ENCODE assay signal across 13 cellular contexts in the genomic region with DNA sequence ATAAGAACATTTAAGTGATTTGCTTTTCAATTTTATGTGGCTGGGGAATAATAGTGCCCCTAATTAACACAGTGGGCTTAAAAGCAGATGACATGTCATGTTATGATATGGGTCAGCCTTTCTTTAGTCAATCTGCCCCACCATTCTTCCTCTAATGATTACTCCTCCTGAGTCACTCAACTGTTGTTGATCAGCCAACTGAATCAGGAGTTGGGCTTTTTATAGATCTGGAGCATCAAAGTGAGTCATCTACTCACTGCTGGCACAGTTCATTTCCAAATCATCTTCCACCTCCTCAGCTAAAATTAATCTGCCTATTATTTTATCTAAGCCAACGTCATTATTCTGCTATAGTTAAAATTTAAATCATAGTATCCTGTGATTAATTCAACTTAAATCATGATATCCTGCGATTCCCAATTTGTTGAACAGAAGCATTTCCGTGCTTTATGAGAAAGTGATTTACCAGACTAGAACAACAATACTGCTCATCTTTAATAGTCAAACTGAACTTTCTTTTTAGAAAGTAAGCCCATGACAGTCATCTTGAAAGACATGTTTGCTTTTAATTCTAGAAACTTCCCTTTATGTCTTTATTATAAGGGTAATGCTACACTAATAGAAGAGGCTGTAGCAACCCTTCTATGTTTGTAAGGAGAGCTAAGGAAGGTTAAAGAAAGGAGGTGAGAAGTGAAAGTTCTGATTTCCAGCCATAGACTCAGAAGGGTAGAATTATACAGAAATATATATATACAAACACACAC.
DNase-seq lines count a peak whose midpoint lies in the region; ATAC-seq and TF ChIP-seq lines count a peak whose summit lies in the region.
"Had no signal": no experiment of that assay in that cellular context is flagged by ENCODE, and none has a peak within 500 bp of the region (broad histone marks: within the 10 kb centered on the region; RNA-seq: fewer than 3 reads in every experiment).

No MANE protein-coding gene starts in this region.

- no peak for TF ChIP-seq CTCF in A673 (conservative IDR thresholded peaks at IDR 0.05; ENCODE audit: low read depth, low read length)

- intact Hi-C loops in A673 (cut with micrococcal nuclease; ENCODE audit: unreplicated experiment): no loop called here

- H3K4me3 ChIP-seq in A673 (ENCODE audit: low read depth, low read length, poor library complexity, severe bottlenecking): no peak overlapping the region
- H3K4me3 ChIP-seq: ovary, thyroid gland had no signal

- no peaks in the 10 kb centered on the region for H3K4me1 ChIP-seq in A673 (ENCODE audit: insufficient read depth, low read length, poor library complexity, severe bottlenecking)
- H3K4me1 ChIP-seq: thyroid gland had no signal

- peak; percentile 58 for ATAC-seq in GM19395 (IDR thresholded peaks at IDR 0.05; ENCODE audit: unreplicated experiment)

- H3K9me3 ChIP-seq in A673 (ENCODE audit: low read depth, low read length, poor library complexity, severe bottlenecking): peaks cover 4% of the 10 kb centered on the region
- H3K9me3 ChIP-seq: BE2C, ovary, thyroid gland had no signal

- H3K36me3 ChIP-seq in A673 (ENCODE audit: insufficient read depth, low read length, poor library complexity, severe bottlenecking): no peaks in the 10 kb centered on the region
- H3K36me3 ChIP-seq: BE2C, ovary, thyroid gland had no signal

- no peak overlapping the region for H3K27ac ChIP-seq in A673 (ENCODE audit: low read depth, low read length, poor library complexity, severe bottlenecking)
- H3K27ac ChIP-seq: ovary, thyroid gland had no signal

- POLR2A ChIA-PET in A673 (lab: Charles Lee; ENCODE audit: low non-redundant PET): no interaction called here

- in situ Hi-C loops in KBM-7 (cut with MboI; ENCODE audit: low pct_unique_long_range_greater_than_20kb, low sequenced_read_pairs): no loop called here

- no TSS peak for BruUV-seq in A673 (replicated peaks; lab: Mats Ljungman, UMichigan)

- no peaks in the 10 kb centered on the region for H3K27me3 ChIP-seq in A673 (replicated peaks; ENCODE audit: insufficient read depth, low read depth, low read length, poor library complexity)
- H3K27me3 ChIP-seq: BE2C, ovary, thyroid gland had no signal

- CTCF ChIA-PET in A673 (lab: Charles Lee): no interaction called here

- peak; percentile 7 for DNase-seq in A673 (ENCODE audit: low spot score)
- DNase-seq in RKO (ENCODE audit: low spot score): peak; percentile 13
- DNase-seq in fibroblast of peridontal ligament (ENCODE audit: extremely low read depth): peak; percentile 83
- no peak for DNase-seq in COLO668 (lab: John Stamatoyannopoulos, UW; ENCODE audit: unreplicated experiment)
- DNase-seq in NCI-H146 (lab: John Stamatoyannopoulos, UW): no peak
- no peak for DNase-seq in KBM-7
- DNase-seq in retina: no peak
- DNase-seq: BE2C, Kasumi-1, NCI-H748 treated with DMSO at 0.1 percent for 48 hours, ovary, thyroid gland had no signal

Comparison
In these comparisons a context has a peak if more than half of its experiments do, and no peak if none do; other contexts are left out.
1. DNase-seq: peak in A673 (single experiment), RKO (single experiment) and fibroblast of peridontal ligament (single experiment); none in COLO668 (single experiment), NCI-H146 (single experiment), KBM-7 (single experiment) and retina (single experiment).